In genomic region chr7:154304231-154304630, GRCh38 we compare ENCODE assay signal across 17 cellular contexts.
DNase-seq lines count a peak whose midpoint lies in the region; ATAC-seq and TF ChIP-seq lines count a peak whose summit lies in the region.
"Had no signal": no experiment of that assay in that cellular context is flagged by ENCODE, and none has a peak within 500 bp of the region (broad histone marks: within the 10 kb centered on the region; RNA-seq: fewer than 3 reads in every experiment).

No MANE protein-coding gene starts in this region.

- H3K27me3 ChIP-seq in GM23338 (ENCODE audit: insufficient read depth) = no peaks in the 10 kb centered on the region
- peaks cover 18% of the 10 kb centered on the region for H3K27me3 ChIP-seq in NT2/D1 (ENCODE audit: insufficient read depth, insufficient read length)
- H3K27me3 ChIP-seq in iPS-15b (ENCODE audit: control insufficient read depth, insufficient read depth, low read length) = peaks cover 15% of the 10 kb centered on the region

- H3K36me3 ChIP-seq in GM23338 (ENCODE audit: insufficient read depth) (no peaks in the 10 kb centered on the region), NT2/D1 (ENCODE audit: insufficient read depth, insufficient read length, low read length) (no peaks in the 10 kb centered on the region), iPS-15b (ENCODE audit: control insufficient read depth, insufficient read depth, low read length) (no peaks in the 10 kb centered on the region)
- H3K36me3 ChIP-seq: HAP-1 had no signal

- H3K27me3 Mint-ChIP-seq in GM23338 (ENCODE audit: insufficient read depth, low read depth, poor library complexity) (peaks cover 13% of the 10 kb centered on the region), progenitor cell of endocrine pancreas (peaks cover 9% of the 10 kb centered on the region)

- H3K4me3 Mint-ChIP-seq in GM23338 (peak overlapping the region; percentile 79), progenitor cell of endocrine pancreas (ENCODE audit: low read depth) (peak overlapping the region; percentile 71)
- H3K4me3 Mint-ChIP-seq: CD4-positive, alpha-beta memory T cell had no signal

- peak; percentile 7; the same call in 2 of the 3 replicates for ATAC-seq in GM23338
- ATAC-seq: Panc1, Right ventricle myocardium inferior had no signal

- TF ChIP-seq CTCF in GM23338 (conservative IDR thresholded peaks at IDR 0.05; ENCODE audit: low read depth in 2 of 2) (no peak), progenitor cell of endocrine pancreas (IDR thresholded peaks at IDR 0.05; ENCODE audit: unreplicated experiment) (no peak)

- no peak overlapping the region for H3K9ac ChIP-seq in NT2/D1 (ENCODE audit: insufficient read length, low read depth)
- no peak overlapping the region for H3K9ac ChIP-seq in iPS-15b (ENCODE audit: low read depth, low read length)

- H3K27ac ChIP-seq in GM23338 (ENCODE audit: low read depth) = no peak overlapping the region

- H2AFZ ChIP-seq in GM23338 = no peak overlapping the region

- no peaks in the 10 kb centered on the region for H3K79me2 ChIP-seq in GM23338 (replicated peaks; ENCODE audit: insufficient read depth)

- H3K4me2 ChIP-seq in GM23338 = no peak overlapping the region

- H3K4me1 Mint-ChIP-seq in GM23338 (peaks cover 38% of the 10 kb centered on the region), progenitor cell of endocrine pancreas (ENCODE audit: low read depth) (peaks cover 35% of the 10 kb centered on the region)
- H3K4me1 Mint-ChIP-seq: CD4-positive, alpha-beta memory T cell had no signal

- no peaks in the 10 kb centered on the region for H3K9me3 ChIP-seq in NT2/D1 (ENCODE audit: insufficient read depth, low read length)
- H3K9me3 ChIP-seq in iPS-15b (ENCODE audit: control insufficient read depth, insufficient read depth, low read length) = no peaks in the 10 kb centered on the region
- H3K9me3 ChIP-seq: HAP-1 had no signal

- no peaks in the 10 kb centered on the region for H3F3A ChIP-seq in GM23338 (replicated peaks; ENCODE audit: low read depth)

- DNase-seq in GM23338 (ENCODE audit: low spot score) (no peak), NT2/D1 (ENCODE audit: low read depth, low spot score) (no peak), progenitor cell of endocrine pancreas (ENCODE audit: low spot score, unreplicated experiment) (no peak), NAMALWA (ENCODE audit: low spot score) (no peak), HPDE6-E6E7 (ENCODE audit: extremely low spot score) (no peak), NCI-H748 treated with DMSO at 0.1 percent for 48 hours (lab: John Stamatoyannopoulos, UW) (no peak)
- DNase-seq: ACHN; CD4-positive, alpha-beta memory T cell; DMS79 treated with DMSO at 0.1 percent for 48 hours; IMR-90; Kasumi-1; NCI-H446; NCI-H82 had no signal

- H3K9me2 ChIP-seq in GM23338 (ENCODE audit: insufficient read depth) = no peaks in the 10 kb centered on the region

- H3K9me3 Mint-ChIP-seq in GM23338 = no peaks in the 10 kb centered on the region
- H3K9me3 Mint-ChIP-seq in progenitor cell of endocrine pancreas (ENCODE audit: low read depth) = no peaks in the 10 kb centered on the region

- H3K27ac Mint-ChIP-seq in GM23338 (no peak overlapping the region), progenitor cell of endocrine pancreas (no peak overlapping the region)
- H3K27ac Mint-ChIP-seq: CD4-positive, alpha-beta memory T cell had no signal

- H4K20me1 ChIP-seq in GM23338 (replicated peaks; ENCODE audit: insufficient read depth) = no peaks in the 10 kb centered on the region

- H3K4me1 ChIP-seq in GM23338 (ENCODE audit: insufficient read depth) = no peaks in the 10 kb centered on the region
- no peaks in the 10 kb centered on the region for H3K4me1 ChIP-seq in NT2/D1 (ENCODE audit: insufficient read depth, insufficient read length)
- peaks cover 12% of the 10 kb centered on the region for H3K4me1 ChIP-seq in iPS-15b (ENCODE audit: control insufficient read depth, insufficient read depth, low read length)
- H3K4me1 ChIP-seq: HAP-1 had no signal

- no peaks in the 10 kb centered on the region for H3K36me3 Mint-ChIP-seq in GM23338 (ENCODE audit: low read depth)
- no peaks in the 10 kb centered on the region for H3K36me3 Mint-ChIP-seq in progenitor cell of endocrine pancreas (ENCODE audit: insufficient read depth)
- H3K36me3 Mint-ChIP-seq: CD4-positive, alpha-beta memory T cell had no signal

- no peak overlapping the region for H3K4me3 ChIP-seq in GM23338
- peak overlapping the region; percentile 39 for H3K4me3 ChIP-seq in NT2/D1 (ENCODE audit: insufficient read length, low read depth)
- H3K4me3 ChIP-seq in iPS-15b (ENCODE audit: low read depth, low read length) = peak overlapping the region; percentile 40
- H3K4me3 ChIP-seq: HAP-1 had no signal

TF ChIP-seq in GM23338, 12 proteins besides CTCF, POLR2A, EP300 and RAD21 (continues in another document):
- no peak for TF ChIP-seq STAT1 (IDR thresholded peaks at IDR 0.05; ENCODE audit: unreplicated experiment)
- TF ChIP-seq EZH2phosphoT487 (IDR thresholded peaks at IDR 0.05; ENCODE audit: unreplicated experiment) = no peak
- no peak for TF ChIP-seq ZNF331 (CRISPR knock-in tag; IDR thresholded peaks at IDR 0.05; ENCODE audit: low read depth)
- no peak for TF ChIP-seq ZNF114 (CRISPR knock-in tag; IDR thresholded peaks at IDR 0.05)
- no peak for TF ChIP-seq CREB1 (CRISPR knock-in tag; IDR thresholded peaks at IDR 0.05; ENCODE audit: low read depth)
- no peak for TF ChIP-seq ETS1 (IDR thresholded peaks at IDR 0.05)
- no peak for TF ChIP-seq EZH2 (IDR thresholded peaks at IDR 0.05; ENCODE audit: low read depth, unreplicated experiment)
- no peak for TF ChIP-seq POLR2AphosphoS5 (IDR thresholded peaks at IDR 0.05; ENCODE audit: low read depth)
- no peak for TF ChIP-seq ZNF462 (CRISPR knock-in tag; IDR thresholded peaks at IDR 0.05)
- no peak for TF ChIP-seq JUNB (IDR thresholded peaks at IDR 0.05; ENCODE audit: unreplicated experiment)
